10 cellular contexts compared by ENCODE assay signal in the genomic region with DNA sequence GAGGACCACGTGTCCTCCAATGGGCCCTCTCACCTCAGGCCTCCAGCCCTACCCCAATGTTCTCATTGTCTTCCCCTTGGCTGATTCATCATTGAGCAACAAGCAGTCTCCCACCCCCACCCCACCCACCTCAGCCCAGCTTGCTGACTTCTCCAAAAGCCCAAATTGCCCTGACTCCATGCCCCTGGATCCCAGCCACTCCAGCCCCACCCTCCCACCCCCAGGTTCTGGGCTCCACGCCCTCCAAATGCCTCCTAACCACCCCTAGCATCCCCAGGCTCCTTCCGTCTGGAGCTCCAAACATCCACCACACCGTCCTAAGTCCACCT. TPM values are rescaled to one million over a fixed set of nuclear protein-coding genes. Genes with fewer than 3 reads are reported as not detected.
DNase-seq lines count a peak whose midpoint lies in the region; ATAC-seq and TF ChIP-seq lines count a peak whose summit lies in the region.
"Had no signal": no experiment of that assay in that cellular context is flagged by ENCODE, and none has a peak within 500 bp of the region (broad histone marks: within the 10 kb centered on the region; RNA-seq: fewer than 3 reads in every experiment).

No MANE protein-coding gene starts in this region.

- H3K9ac ChIP-seq in MM.1S (ENCODE audit: low read length), result no peak overlapping the region

- H3K4me3 Mint-ChIP-seq in activated T-helper 1 cell treated with anti-CD3 and anti-CD28 coated beads, Interleukin-12 subunit alpha, Interleukin-12 subunit beta, Interleukin-2, Interleukin-4 antibody, amounts not matched to agents 30 ng/mL and 10 ng/mL and 1 ng/mL, durations not matched to agents 14 hours and 24 hours and 36 hours, result no peak overlapping the region
- H3K4me3 Mint-ChIP-seq: T-helper 17 cell had no signal

- WGBS in heart left ventricle, 4 donors, result 82 to 91% (median 88%) methylated on average over 4 of the region's 4 CpGs
- WGBS in hepatocyte (ENCODE audit: low lambda C conversion rate, missing lambda C conversion rate), result 87% methylated on average over 4 of the region's 4 CpGs

- no peak for TF ChIP-seq POLR2A in heart left ventricle (IDR thresholded peaks at IDR 0.05)

- peaks cover 2% of the 10 kb centered on the region for H3K27me3 Mint-ChIP-seq in activated T-helper 1 cell treated with anti-CD3 and anti-CD28 coated beads, Interleukin-12 subunit alpha, Interleukin-12 subunit beta, Interleukin-2, Interleukin-4 antibody, amounts not matched to agents 30 ng/mL and 10 ng/mL and 1 ng/mL, durations not matched to agents 14 hours and 24 hours and 36 hours (ENCODE audit: insufficient read depth)

- H3K27me3 ChIP-seq in heart left ventricle (no peaks in the 10 kb centered on the region), hepatocyte (no peaks in the 10 kb centered on the region), upper lobe of right lung (no peaks in the 10 kb centered on the region), MM.1S (replicated peaks; ENCODE audit: insufficient read depth, low read length) (no peaks in the 10 kb centered on the region)

- DNase-seq in heart left ventricle (no peak), left ventricle myocardium superior (no peak), hepatocyte (ENCODE audit: low spot score) (no peak), upper lobe of right lung (no peak), MM.1S (no peak)
- DNase-seq in activated T-helper 1 cell treated with anti-CD3 and anti-CD28 coated beads, Interleukin-12 subunit alpha, Interleukin-12 subunit beta, Interleukin-2, Interleukin-4 antibody, amounts not matched to agents 30 ng/mL and 10 ng/mL and 1 ng/mL, durations not matched to agents 14 hours and 24 hours and 36 hours (ENCODE audit: low spot score), result no peak
- DNase-seq: amygdala, NCI-H187 treated with DMSO at 0.1 percent for 48 hours, T-helper 17 cell had no signal

- H3K27ac ChIP-seq in heart left ventricle, result peak overlapping the region in 10 of 12 donors; percentile 87 to 99 (median 96)
- H3K27ac ChIP-seq in hepatocyte, result peak overlapping the region; percentile 93
- peak overlapping the region; percentile 93 for H3K27ac ChIP-seq in upper lobe of right lung
- no peak overlapping the region for H3K27ac ChIP-seq in MM.1S (ENCODE audit: low read length)

- no peaks in the 10 kb centered on the region for H3K36me3 Mint-ChIP-seq in activated T-helper 1 cell treated with anti-CD3 and anti-CD28 coated beads, Interleukin-12 subunit alpha, Interleukin-12 subunit beta, Interleukin-2, Interleukin-4 antibody, amounts not matched to agents 30 ng/mL and 10 ng/mL and 1 ng/mL, durations not matched to agents 14 hours and 24 hours and 36 hours (ENCODE audit: low read depth)

- H3F3A ChIP-seq in MM.1S (ENCODE audit: insufficient read depth, low read length), result no peaks in the 10 kb centered on the region

- H3K4me1 Mint-ChIP-seq in activated T-helper 1 cell treated with anti-CD3 and anti-CD28 coated beads, Interleukin-12 subunit alpha, Interleukin-12 subunit beta, Interleukin-2, Interleukin-4 antibody, amounts not matched to agents 30 ng/mL and 10 ng/mL and 1 ng/mL, durations not matched to agents 14 hours and 24 hours and 36 hours (ENCODE audit: low read depth), result no peaks in the 10 kb centered on the region

- peaks cover 34% of the 10 kb centered on the region for H3K79me2 ChIP-seq in hepatocyte
- no peaks in the 10 kb centered on the region for H3K79me2 ChIP-seq in MM.1S (ENCODE audit: low read length)

- H2AFZ ChIP-seq in hepatocyte (no peak overlapping the region), MM.1S (ENCODE audit: low read length) (no peak overlapping the region)

- peak overlapping the region; percentile 76 for H3K4me2 ChIP-seq in hepatocyte
- no peak overlapping the region for H3K4me2 ChIP-seq in MM.1S (ENCODE audit: low read depth, low read length)

- ATAC-seq in heart left ventricle (peak in 1 of 4 donors; percentile 2), left ventricle myocardium superior (no peak), upper lobe of right lung (no peak)
- ATAC-seq: T-helper 17 cell had no signal

- peak overlapping the region in 4 of 12 donors; percentile 24 to 88 (median 65) for H3K4me3 ChIP-seq in heart left ventricle
- H3K4me3 ChIP-seq in hepatocyte, result no peak overlapping the region
- H3K4me3 ChIP-seq in upper lobe of right lung, result no peak overlapping the region
- H3K4me3 ChIP-seq in MM.1S (ENCODE audit: low read length), result no peak overlapping the region

- H4K20me1 ChIP-seq in hepatocyte (ENCODE audit: insufficient read depth, poor library complexity, severe bottlenecking), result no peaks in the 10 kb centered on the region
- H4K20me1 ChIP-seq in MM.1S (ENCODE audit: insufficient read depth, low read length), result no peaks in the 10 kb centered on the region

- H3K9me3 Mint-ChIP-seq in activated T-helper 1 cell treated with anti-CD3 and anti-CD28 coated beads, Interleukin-12 subunit alpha, Interleukin-12 subunit beta, Interleukin-2, Interleukin-4 antibody, amounts not matched to agents 30 ng/mL and 10 ng/mL and 1 ng/mL, durations not matched to agents 14 hours and 24 hours and 36 hours, result no peaks in the 10 kb centered on the region

- intact Hi-C loops in heart left ventricle (cut with DNase I), result loop anchor here in 3 of 10 donors (5.0 kb wide), 2 partner anchors 39 to 79 kb away; no protein-coding TSS in a partner anchor
- intact Hi-C loops in left ventricle myocardium superior (cut with micrococcal nuclease), result no loop called here
- intact Hi-C loops in upper lobe of right lung (cut with DNase I), result no loop called here
- intact Hi-C loops in activated T-helper 1 cell treated with anti-CD3 and anti-CD28 coated beads, Interleukin-12 subunit alpha, Interleukin-12 subunit beta, Interleukin-2, Interleukin-4 antibody, amounts not matched to agents 30 ng/mL and 10 ng/mL and 1 ng/mL, durations not matched to agents 14 hours and 24 hours and 36 hours (cut with micrococcal nuclease), result loop anchor here (10.0 kb wide), 1 partner anchor 256 kb away; the partner anchor contains the start of gene S100A9

- TF ChIP-seq CTCF in heart left ventricle (IDR thresholded peaks at IDR 0.05) (no peak), hepatocyte (IDR thresholded peaks at IDR 0.05; ENCODE audit: poor library complexity) (no peak), upper lobe of right lung (IDR thresholded peaks at IDR 0.05) (no peak), MM.1S (IDR thresholded peaks at IDR 0.05; ENCODE audit: low read length) (no peak)

- peaks cover 0 to 21% (median 17%) of the 10 kb centered on the region in 9 donors for H3K36me3 ChIP-seq in heart left ventricle
- H3K36me3 ChIP-seq in hepatocyte (replicated peaks; ENCODE audit: insufficient read depth, low read depth), result no peaks in the 10 kb centered on the region
- peaks cover 13% of the 10 kb centered on the region for H3K36me3 ChIP-seq in upper lobe of right lung
- no peaks in the 10 kb centered on the region for H3K36me3 ChIP-seq in MM.1S (replicated peaks; ENCODE audit: insufficient read depth, low read length)

- H3K27ac Mint-ChIP-seq in activated T-helper 1 cell treated with anti-CD3 and anti-CD28 coated beads, Interleukin-12 subunit alpha, Interleukin-12 subunit beta, Interleukin-2, Interleukin-4 antibody, amounts not matched to agents 30 ng/mL and 10 ng/mL and 1 ng/mL, durations not matched to agents 14 hours and 24 hours and 36 hours, result no peak overlapping the region

- H3K9me3 ChIP-seq in heart left ventricle, result no peaks in the 10 kb centered on the region
- no peaks in the 10 kb centered on the region for H3K9me3 ChIP-seq in hepatocyte (ENCODE audit: low read depth)
- H3K9me3 ChIP-seq in upper lobe of right lung, result no peaks in the 10 kb centered on the region
- H3K9me3 ChIP-seq in MM.1S (replicated peaks; ENCODE audit: insufficient read depth, low read length), result no peaks in the 10 kb centered on the region

- H3K9me2 ChIP-seq in hepatocyte (replicated peaks; ENCODE audit: insufficient read depth), result no peaks in the 10 kb centered on the region
- no peaks in the 10 kb centered on the region for H3K9me2 ChIP-seq in MM.1S (replicated peaks; ENCODE audit: insufficient read depth, low read length)

- H3K4me1 ChIP-seq in heart left ventricle (peaks cover 6 to 66% (median 26%) of the 10 kb centered on the region in 12 donors), hepatocyte (ENCODE audit: insufficient read depth) (peaks cover 38% of the 10 kb centered on the region), upper lobe of right lung (peaks cover 38% of the 10 kb centered on the region), MM.1S (ENCODE audit: low read length) (no peaks in the 10 kb centered on the region)

RNA-seq across cellular contexts. Expression of gene S100A16, which starts 1.9 kb away (rescaled TPM):
- total RNA-seq in heart left ventricle (10 to 100 TPM; 37.2 to 92.6 (median 45.4) TPM), left ventricle myocardium superior (42.2 TPM), hepatocyte (103 and 129 TPM in 2 replicates), upper lobe of right lung (69.6 TPM)
- polyA plus RNA-seq in heart left ventricle (100 to 1,000 TPM in 1 of 2 donors, 10 to 100 TPM in 1; 72.6 to 233 TPM), hepatocyte (134 and 155 TPM in 2 replicates)
- not detected in 2 replicates for total RNA-seq in activated T-helper 1 cell treated with anti-CD3 and anti-CD28 coated beads, Interleukin-12 subunit alpha, Interleukin-12 subunit beta, Interleukin-2, Interleukin-4 antibody, amounts not matched to agents 30 ng/mL and 10 ng/mL and 1 ng/mL, durations not matched to agents 14 hours and 24 hours and 36 hours
- total RNA-seq: T-helper 17 cell had no signal

RNA-seq across cellular contexts. Expression of gene S100A14, which starts 5.1 kb away (rescaled TPM):
- total RNA-seq in heart left ventricle, result 1 to 10 TPM in 7 of 9 donors, under 1 TPM in 1, not detected in 1; 0.79 to 6.1 (median 3.9) TPM
- polyA plus RNA-seq in heart left ventricle, result 1 to 10 TPM; 1.7 to 4.4 TPM
- total RNA-seq in left ventricle myocardium superior, result 5.7 TPM
- 112 and 141 TPM in 2 replicates for total RNA-seq in hepatocyte
- 62.8 and 94.9 TPM in 2 replicates for polyA plus RNA-seq in hepatocyte
- 112 TPM for total RNA-seq in upper lobe of right lung
- total RNA-seq in activated T-helper 1 cell treated with anti-CD3 and anti-CD28 coated beads, Interleukin-12 subunit alpha, Interleukin-12 subunit beta, Interleukin-2, Interleukin-4 antibody, amounts not matched to agents 30 ng/mL and 10 ng/mL and 1 ng/mL, durations not matched to agents 14 hours and 24 hours and 36 hours, result 0.16 TPM in 1 of 2 replicates, not detected in the other
- total RNA-seq: A673, T-helper 17 cell had no signal

RNA-seq across cellular contexts. Expression of gene S100A13, which starts 16.3 kb away (rescaled TPM):
- total RNA-seq in heart left ventricle, result 100 to 1,000 TPM in 7 of 9 donors, 10 to 100 TPM in 2; 98.1 to 189 (median 132) TPM
- 100 to 1,000 TPM; 173 to 272 TPM for polyA plus RNA-seq in heart left ventricle
- total RNA-seq in left ventricle myocardium superior, result 124 TPM
- 82.0 and 115 TPM in 2 replicates for total RNA-seq in hepatocyte
- polyA plus RNA-seq in hepatocyte, result 248 and 282 TPM in 2 replicates
- 76.1 TPM for total RNA-seq in upper lobe of right lung
- 2.5 and 5.1 TPM in 2 replicates for total RNA-seq in activated T-helper 1 cell treated with anti-CD3 and anti-CD28 coated beads, Interleukin-12 subunit alpha, Interleukin-12 subunit beta, Interleukin-2, Interleukin-4 antibody, amounts not matched to agents 30 ng/mL and 10 ng/mL and 1 ng/mL, durations not matched to agents 14 hours and 24 hours and 36 hours

RNA-seq across cellular contexts. Expression of gene S100A1, which starts 17.2 kb away (rescaled TPM):
- total RNA-seq in heart left ventricle (1,000 to 10,000 TPM; 1,023 to 2,291 (median 2,114) TPM), left ventricle myocardium superior (2,048 TPM), hepatocyte (2.7 and 15.0 TPM in 2 replicates), upper lobe of right lung (not detected)
- polyA plus RNA-seq in heart left ventricle (1,000 to 10,000 TPM in 1 of 2 donors, 100 to 1,000 TPM in 1; 752 to 3,565 TPM), hepatocyte (1.3 and 4.0 TPM in 2 replicates)
- not detected in 2 replicates for total RNA-seq in activated T-helper 1 cell treated with anti-CD3 and anti-CD28 coated beads, Interleukin-12 subunit alpha, Interleukin-12 subunit beta, Interleukin-2, Interleukin-4 antibody, amounts not matched to agents 30 ng/mL and 10 ng/mL and 1 ng/mL, durations not matched to agents 14 hours and 24 hours and 36 hours
- total RNA-seq: A673, T-helper 17 cell had no signal

RNA-seq across cellular contexts. Expression of gene CHTOP, which starts 22.9 kb away (rescaled TPM):
- total RNA-seq in heart left ventricle, result 10 to 100 TPM; 48.4 to 92.0 (median 67.7) TPM
- 10 to 100 TPM; 72.9 to 73.4 TPM for polyA plus RNA-seq in heart left ventricle
- total RNA-seq in left ventricle myocardium superior, result 73.3 TPM
- 56.2 and 65.5 TPM in 2 replicates for total RNA-seq in hepatocyte
- 40.6 and 50.7 TPM in 2 replicates for polyA plus RNA-seq in hepatocyte
- 63.5 TPM for total RNA-seq in upper lobe of right lung
- 101 and 105 TPM in 2 replicates for total RNA-seq in activated T-helper 1 cell treated with anti-CD3 and anti-CD28 coated beads, Interleukin-12 subunit alpha, Interleukin-12 subunit beta, Interleukin-2, Interleukin-4 antibody, amounts not matched to agents 30 ng/mL and 10 ng/mL and 1 ng/mL, durations not matched to agents 14 hours and 24 hours and 36 hours

Comparison
In these comparisons a context has a peak if more than half of its experiments do, and no peak if none do; other contexts are left out.
1. RNA of gene S100A16, which starts 1.9 kb away (total RNA-seq): 103 to 129 TPM in hepatocyte, 69.6 TPM in upper lobe of right lung (single experiment), 37.2 to 92.6 TPM in heart left ventricle and 42.2 TPM in left ventricle myocardium superior (single experiment); not detected in activated T-helper 1 cell treated with anti-CD3 and anti-CD28 coated beads, Interleukin-12 subunit alpha, Interleukin-12 subunit beta, Interleukin-2, Interleukin-4 antibody, amounts not matched to agents 30 ng/mL and 10 ng/mL and 1 ng/mL, durations not matched to agents 14 hours and 24 hours and 36 hours; every median in the first group is over 10 times any median in the second.
2. RNA of gene S100A14, which starts 5.1 kb away (total RNA-seq): 112 to 141 TPM in hepatocyte and 112 TPM in upper lobe of right lung (single experiment); 5.7 TPM in left ventricle myocardium superior (single experiment), 0.79 to 6.1 TPM in heart left ventricle and 0.16 TPM in activated T-helper 1 cell treated with anti-CD3 and anti-CD28 coated beads, Interleukin-12 subunit alpha, Interleukin-12 subunit beta, Interleukin-2, Interleukin-4 antibody, amounts not matched to agents 30 ng/mL and 10 ng/mL and 1 ng/mL, durations not matched to agents 14 hours and 24 hours and 36 hours; every median in the first group is over 10 times any median in the second.
3. RNA of gene S100A13, which starts 16.3 kb away (total RNA-seq): 98.1 to 189 TPM in heart left ventricle, 124 TPM in left ventricle myocardium superior (single experiment), 82.0 to 115 TPM in hepatocyte and 76.1 TPM in upper lobe of right lung (single experiment); 2.5 to 5.1 TPM in activated T-helper 1 cell treated with anti-CD3 and anti-CD28 coated beads, Interleukin-12 subunit alpha, Interleukin-12 subunit beta, Interleukin-2, Interleukin-4 antibody, amounts not matched to agents 30 ng/mL and 10 ng/mL and 1 ng/mL, durations not matched to agents 14 hours and 24 hours and 36 hours; every median in the first group is over 10 times any median in the second.